In the genomic region with DNA sequence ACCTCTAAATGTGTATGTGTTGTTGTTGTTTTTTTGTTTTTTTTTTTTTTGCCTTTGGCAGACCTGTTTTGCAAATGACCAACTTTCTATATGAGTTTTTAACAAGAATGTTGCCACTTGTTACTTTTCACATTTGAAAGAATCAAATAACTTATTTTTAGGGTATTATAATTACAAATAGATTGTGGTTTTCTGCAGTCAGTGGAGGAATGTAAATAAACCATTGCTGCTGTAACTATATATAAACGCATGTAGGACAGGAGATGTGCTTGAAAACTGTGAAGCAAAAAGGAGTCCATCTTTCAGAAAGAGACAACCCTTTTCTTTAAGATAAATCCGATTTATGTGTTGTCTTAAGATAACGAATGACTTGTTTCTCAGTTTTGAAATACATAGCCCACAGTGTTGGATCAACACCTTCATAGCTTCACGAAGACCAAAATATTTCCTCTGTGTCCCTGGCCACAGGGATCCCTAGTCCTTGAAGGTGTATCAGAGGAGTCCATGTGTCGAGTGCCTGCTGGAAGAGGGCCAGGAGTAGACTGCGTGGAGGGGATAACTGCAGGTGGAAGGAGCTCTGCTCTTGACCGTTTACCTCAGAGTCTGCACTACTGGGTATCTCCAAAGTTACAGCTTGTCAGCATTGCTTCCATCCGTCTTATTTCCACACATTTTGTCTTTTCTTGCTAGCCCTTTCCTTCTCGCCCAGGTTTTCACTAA, we compare ENCODE assay signal across 12 cellular contexts. TPM values are rescaled to one million over a fixed set of nuclear protein-coding genes. Genes with fewer than 3 reads are reported as not detected.
DNase-seq lines count a peak whose midpoint lies in the region; ATAC-seq, FAIRE-seq and TF ChIP-seq lines count a peak whose summit lies in the region.
"Had no signal": no experiment of that assay in that cellular context is flagged by ENCODE, and none has a peak within 500 bp of the region (broad histone marks: within the 10 kb centered on the region; RNA-seq: fewer than 3 reads in every experiment).

No MANE protein-coding gene starts in this region.

- ATAC-seq in left ventricle myocardium superior = no peak
- no peak for ATAC-seq in effector memory CD8-positive, alpha-beta T cell (replicated peaks)

- peak overlapping the region; percentile 12 to 61 for H3K4me3 Mint-ChIP-seq in effector memory CD8-positive, alpha-beta T cell

- DNase-seq in left ventricle myocardium inferior (no peak), left ventricle myocardium superior (no peak), NCI-H2029 treated with DMSO at 0.1 percent for 48 hours (lab: John Stamatoyannopoulos, UW) (peak; percentile 47), thyroid gland (peak; percentile 77 to 93), head of caudate nucleus (no peak), SIG-M5 treated with dmso at 0.1 percent for 504 hours (lab: John Stamatoyannopoulos, UW; ENCODE audit: unreplicated experiment) (no peak), GM19239 (ENCODE audit: insufficient read length, low spot score) (no peak)
- no peak for DNase-seq in effector memory CD8-positive, alpha-beta T cell
- DNase-seq: GOT3, NCI-H1436 treated with DMSO at 0.1 percent for 48 hours had no signal

- no peaks in the 10 kb centered on the region for H3K27me3 ChIP-seq in left ventricle myocardium inferior (ENCODE audit: low read depth)
- H3K27me3 ChIP-seq in thyroid gland = no peaks in the 10 kb centered on the region

- 48 to 57% methylated on average over 9 of the region's 9 CpGs for WGBS in thyroid gland, 2 donors

- H3K4me1 ChIP-seq in left ventricle myocardium inferior (peaks cover 81% of the 10 kb centered on the region), thyroid gland (peaks cover 39 to 42% of the 10 kb centered on the region in 2 donors)

- no peaks in the 10 kb centered on the region for H3K9me3 Mint-ChIP-seq in effector memory CD8-positive, alpha-beta T cell

- no peak for FAIRE-seq in GM19239 (lab: Jason Lieb, UNC)
- FAIRE-seq: bronchial epithelial cell, HTR-8/SVneo had no signal

- H3K36me3 Mint-ChIP-seq in effector memory CD8-positive, alpha-beta T cell (ENCODE audit: insufficient read depth) = peaks cover 5% of the 10 kb centered on the region

- H3K27ac Mint-ChIP-seq in effector memory CD8-positive, alpha-beta T cell = peak overlapping the region; percentile 60 to 78

- no peak for TF ChIP-seq CTCF in left ventricle myocardium inferior (IDR thresholded peaks at IDR 0.05; ENCODE audit: borderline replicate concordance)
- no peak for TF ChIP-seq CTCF in thyroid gland (IDR thresholded peaks at IDR 0.05)

- peaks cover 32 to 63% of the 10 kb centered on the region in 2 donors for H3K4me1 Mint-ChIP-seq in effector memory CD8-positive, alpha-beta T cell (ENCODE audit: low read depth in 2 of 2)

- intact Hi-C loops in left ventricle myocardium inferior (cut with micrococcal nuclease) (no loop called here), left ventricle myocardium superior (cut with micrococcal nuclease) (no loop called here), thyroid gland (cut with DNase I) (no loop called here), head of caudate nucleus (cut with DNase I) (no loop called here)

- no peaks in the 10 kb centered on the region for H3K27me3 Mint-ChIP-seq in effector memory CD8-positive, alpha-beta T cell

- H3K4me3 ChIP-seq in left ventricle myocardium inferior (no peak overlapping the region), thyroid gland (replicated peaks in 1 of 3) (no peak overlapping the region)

- H3K9me3 ChIP-seq in left ventricle myocardium inferior (replicated peaks) (no peaks in the 10 kb centered on the region), thyroid gland (no peaks in the 10 kb centered on the region)

- H3K36me3 ChIP-seq in left ventricle myocardium inferior = no peaks in the 10 kb centered on the region
- no peaks in the 10 kb centered on the region for H3K36me3 ChIP-seq in thyroid gland

- no peak for TF ChIP-seq POLR2A in thyroid gland (IDR thresholded peaks at IDR 0.05)

- H3K27ac ChIP-seq in left ventricle myocardium inferior (replicated peaks) = peak overlapping the region; percentile 80
- peak overlapping the region in 2 of 3 donors; percentile 7 to 31 for H3K27ac ChIP-seq in thyroid gland

RNA-seq across cellular contexts. Expression of a gene that starts 24.7 kb away (rescaled TPM):
- 43.8 TPM for total RNA-seq in left ventricle myocardium inferior
- 49.3 TPM for total RNA-seq in left ventricle myocardium superior
- total RNA-seq in thyroid gland = 100 to 1,000 TPM in 2 of 4 donors, 10 to 100 TPM in 2; 46.1 to 202 (median 114) TPM

Comparison
In these comparisons a context has a peak if more than half of its experiments do, and no peak if none do; other contexts are left out.
1. DNase-seq: peak in NCI-H2029 treated with DMSO at 0.1 percent for 48 hours (single experiment) and thyroid gland (2 of 2); none in left ventricle myocardium inferior (single experiment), left ventricle myocardium superior (single experiment), effector memory CD8-positive, alpha-beta T cell (0 of 3), head of caudate nucleus (0 of 42), SIG-M5 treated with dmso at 0.1 percent for 504 hours (single experiment) and GM19239 (single experiment).